ENCODE assay signal across 1 cellular context in the genomic region with DNA sequence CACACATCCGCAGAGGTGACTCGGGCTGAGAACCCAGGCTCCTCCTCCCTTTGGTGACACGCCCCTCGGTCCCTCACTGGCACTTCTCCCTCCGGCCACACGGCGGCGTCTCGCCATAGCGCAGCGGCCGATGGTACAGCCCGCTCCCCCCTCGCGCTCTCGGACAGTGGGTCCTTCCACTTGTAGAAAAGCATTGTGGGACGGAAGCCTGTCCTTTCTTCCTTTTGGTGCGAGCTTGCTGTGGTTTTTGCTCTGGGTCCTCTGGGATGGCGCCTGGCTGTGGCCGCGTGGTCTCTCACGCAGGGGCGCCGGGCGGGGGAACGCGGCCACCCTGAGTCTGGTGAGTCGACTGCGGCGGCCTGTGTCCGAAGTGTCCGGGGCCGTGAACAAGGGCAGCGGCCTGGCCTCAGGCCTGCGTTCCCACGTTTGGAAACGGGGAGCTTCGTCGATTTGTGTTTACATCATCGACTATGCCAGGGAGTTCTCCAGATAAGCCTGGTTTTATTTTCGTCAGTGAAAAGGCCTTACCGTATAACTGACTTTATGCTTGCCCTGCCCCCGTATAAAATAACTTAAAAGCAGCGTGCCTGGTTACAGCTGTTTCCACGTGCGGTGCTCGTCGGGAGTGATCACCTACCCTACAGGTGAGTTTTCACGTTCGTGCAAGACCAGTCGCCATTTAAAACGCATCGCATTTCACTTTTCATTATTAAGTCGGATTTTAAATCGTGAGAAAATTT.
TF ChIP-seq lines count a peak whose summit lies in the region.

No MANE protein-coding gene starts in this region.

TF ChIP-seq in HepG2, 621 proteins besides CTCF, POLR2A, EP300 and RAD21 (continued from another document and continues in another):
- TF ChIP-seq, protein P1, sequence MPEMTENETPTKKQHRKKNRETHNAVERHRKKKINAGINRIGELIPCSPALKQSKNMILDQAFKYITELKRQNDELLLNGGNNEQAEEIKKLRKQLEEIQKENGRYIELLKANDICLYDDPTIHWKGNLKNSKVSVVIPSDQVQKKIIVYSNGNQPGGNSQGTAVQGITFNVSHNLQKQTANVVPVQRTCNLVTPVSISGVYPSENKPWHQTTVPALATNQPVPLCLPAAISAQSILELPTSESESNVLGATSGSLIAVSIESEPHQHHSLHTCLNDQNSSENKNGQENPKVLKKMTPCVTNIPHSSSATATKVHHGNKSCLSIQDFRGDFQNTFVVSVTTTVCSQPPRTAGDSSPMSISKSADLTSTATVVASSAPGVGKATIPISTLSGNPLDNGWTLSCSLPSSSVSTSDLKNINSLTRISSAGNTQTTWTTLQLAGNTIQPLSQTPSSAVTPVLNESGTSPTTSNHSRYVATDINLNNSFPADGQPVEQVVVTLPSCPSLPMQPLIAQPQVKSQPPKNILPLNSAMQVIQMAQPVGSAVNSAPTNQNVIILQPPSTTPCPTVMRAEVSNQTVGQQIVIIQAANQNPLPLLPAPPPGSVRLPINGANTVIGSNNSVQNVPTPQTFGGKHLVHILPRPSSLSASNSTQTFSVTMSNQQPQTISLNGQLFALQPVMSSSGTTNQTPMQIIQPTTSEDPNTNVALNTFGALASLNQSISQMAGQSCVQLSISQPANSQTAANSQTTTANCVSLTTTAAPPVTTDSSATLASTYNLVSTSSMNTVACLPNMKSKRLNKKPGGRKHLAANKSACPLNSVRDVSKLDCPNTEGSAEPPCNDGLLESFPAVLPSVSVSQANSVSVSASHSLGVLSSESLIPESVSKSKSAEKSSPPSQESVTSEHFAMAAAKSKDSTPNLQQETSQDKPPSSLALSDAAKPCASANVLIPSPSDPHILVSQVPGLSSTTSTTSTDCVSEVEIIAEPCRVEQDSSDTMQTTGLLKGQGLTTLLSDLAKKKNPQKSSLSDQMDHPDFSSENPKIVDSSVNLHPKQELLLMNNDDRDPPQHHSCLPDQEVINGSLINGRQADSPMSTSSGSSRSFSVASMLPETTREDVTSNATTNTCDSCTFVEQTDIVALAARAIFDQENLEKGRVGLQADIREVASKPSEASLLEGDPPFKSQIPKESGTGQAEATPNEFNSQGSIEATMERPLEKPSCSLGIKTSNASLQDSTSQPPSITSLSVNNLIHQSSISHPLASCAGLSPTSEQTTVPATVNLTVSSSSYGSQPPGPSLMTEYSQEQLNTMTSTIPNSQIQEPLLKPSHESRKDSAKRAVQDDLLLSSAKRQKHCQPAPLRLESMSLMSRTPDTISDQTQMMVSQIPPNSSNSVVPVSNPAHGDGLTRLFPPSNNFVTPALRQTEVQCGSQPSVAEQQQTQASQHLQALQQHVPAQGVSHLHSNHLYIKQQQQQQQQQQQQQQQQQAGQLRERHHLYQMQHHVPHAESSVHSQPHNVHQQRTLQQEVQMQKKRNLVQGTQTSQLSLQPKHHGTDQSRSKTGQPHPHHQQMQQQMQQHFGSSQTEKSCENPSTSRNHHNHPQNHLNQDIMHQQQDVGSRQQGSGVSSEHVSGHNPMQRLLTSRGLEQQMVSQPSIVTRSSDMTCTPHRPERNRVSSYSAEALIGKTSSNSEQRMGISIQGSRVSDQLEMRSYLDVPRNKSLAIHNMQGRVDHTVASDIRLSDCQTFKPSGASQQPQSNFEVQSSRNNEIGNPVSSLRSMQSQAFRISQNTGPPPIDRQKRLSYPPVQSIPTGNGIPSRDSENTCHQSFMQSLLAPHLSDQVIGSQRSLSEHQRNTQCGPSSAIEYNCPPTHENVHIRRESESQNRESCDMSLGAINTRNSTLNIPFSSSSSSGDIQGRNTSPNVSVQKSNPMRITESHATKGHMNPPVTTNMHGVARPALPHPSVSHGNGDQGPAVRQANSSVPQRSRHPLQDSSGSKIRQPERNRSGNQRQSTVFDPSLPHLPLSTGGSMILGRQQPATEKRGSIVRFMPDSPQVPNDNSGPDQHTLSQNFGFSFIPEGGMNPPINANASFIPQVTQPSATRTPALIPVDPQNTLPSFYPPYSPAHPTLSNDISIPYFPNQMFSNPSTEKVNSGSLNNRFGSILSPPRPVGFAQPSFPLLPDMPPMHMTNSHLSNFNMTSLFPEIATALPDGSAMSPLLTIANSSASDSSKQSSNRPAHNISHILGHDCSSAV (CRISPR knock-in tag; IDR thresholded peaks at IDR 0.05; ENCODE audit: borderline replicate concordance), result 0 out of 2 replicates have a peak, but pooled peaks have one; percentile 17
- TF ChIP-seq SP140L (CRISPR knock-in tag; IDR thresholded peaks at IDR 0.05; ENCODE audit: borderline replicate concordance) (no peak), PHB2 (IDR thresholded peaks at IDR 0.05; ENCODE audit: partially characterized antibody) (no peak), ZNF235 (CRISPR knock-in tag; IDR thresholded peaks at IDR 0.05; ENCODE audit: borderline replicate concordance) (no peak), MATR3 (CRISPR knock-in tag; IDR thresholded peaks at IDR 0.05) (no peak), ATF7 (IDR thresholded peaks at IDR 0.05) (peak; percentile 91), ATF7 (CRISPR knock-in tag; IDR thresholded peaks at IDR 0.05) (peak; percentile 60; the same call in 1 of the 2 replicates), ZNF136 (CRISPR knock-in tag; IDR thresholded peaks at IDR 0.05; ENCODE audit: low read depth) (0 out of 2 replicates have a peak, but pooled peaks have one; percentile 73), HOXD1 (CRISPR knock-in tag; IDR thresholded peaks at IDR 0.05) (peak; percentile 81), SCMH1 (CRISPR knock-in tag; IDR thresholded peaks at IDR 0.05; ENCODE audit: borderline replicate concordance) (no peak), TCF7L2 (IDR thresholded peaks at IDR 0.05; ENCODE audit: low read depth, low read length) (no peak), RAD51 (IDR thresholded peaks at IDR 0.05; ENCODE audit: borderline replicate concordance) (no peak), ZNF251 (CRISPR knock-in tag; IDR thresholded peaks at IDR 0.05) (no peak), ZNF33B (CRISPR knock-in tag; IDR thresholded peaks at IDR 0.05) (peak; percentile 42), HNF4A (CRISPR knock-in tag; IDR thresholded peaks at IDR 0.05) (peak; percentile 56), ZNF34 (CRISPR knock-in tag; IDR thresholded peaks at IDR 0.05; ENCODE audit: borderline replicate concordance) (0 out of 2 replicates have a peak, but pooled peaks have one; percentile 26), ZNF44 (CRISPR knock-in tag; IDR thresholded peaks at IDR 0.05) (peak; percentile 12; the same call in 1 of the 2 replicates), ZNF720 (CRISPR knock-in tag; IDR thresholded peaks at IDR 0.05) (no peak), SNAI1 (CRISPR knock-in tag; IDR thresholded peaks at IDR 0.05; ENCODE audit: borderline replicate concordance) (no peak), ZFP36L1 (CRISPR knock-in tag; IDR thresholded peaks at IDR 0.05) (peak; percentile 90), ZNF724P (CRISPR knock-in tag; IDR thresholded peaks at IDR 0.05; ENCODE audit: borderline replicate concordance) (peak; percentile 88), PHF5A (CRISPR knock-in tag; IDR thresholded peaks at IDR 0.05; ENCODE audit: low read depth, unreplicated experiment) (peak; percentile 98), ZNF839 (CRISPR knock-in tag; IDR thresholded peaks at IDR 0.05; ENCODE audit: borderline replicate concordance) (no peak)
- TF ChIP-seq, protein P2, sequence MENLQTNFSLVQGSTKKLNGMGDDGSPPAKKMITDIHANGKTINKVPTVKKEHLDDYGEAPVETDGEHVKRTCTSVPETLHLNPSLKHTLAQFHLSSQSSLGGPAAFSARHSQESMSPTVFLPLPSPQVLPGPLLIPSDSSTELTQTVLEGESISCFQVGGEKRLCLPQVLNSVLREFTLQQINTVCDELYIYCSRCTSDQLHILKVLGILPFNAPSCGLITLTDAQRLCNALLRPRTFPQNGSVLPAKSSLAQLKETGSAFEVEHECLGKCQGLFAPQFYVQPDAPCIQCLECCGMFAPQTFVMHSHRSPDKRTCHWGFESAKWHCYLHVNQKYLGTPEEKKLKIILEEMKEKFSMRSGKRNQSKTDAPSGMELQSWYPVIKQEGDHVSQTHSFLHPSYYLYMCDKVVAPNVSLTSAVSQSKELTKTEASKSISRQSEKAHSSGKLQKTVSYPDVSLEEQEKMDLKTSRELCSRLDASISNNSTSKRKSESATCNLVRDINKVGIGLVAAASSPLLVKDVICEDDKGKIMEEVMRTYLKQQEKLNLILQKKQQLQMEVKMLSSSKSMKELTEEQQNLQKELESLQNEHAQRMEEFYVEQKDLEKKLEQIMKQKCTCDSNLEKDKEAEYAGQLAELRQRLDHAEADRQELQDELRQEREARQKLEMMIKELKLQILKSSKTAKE (CRISPR knock-in tag; IDR thresholded peaks at IDR 0.05; ENCODE audit: borderline replicate concordance), result no peak
- TF ChIP-seq, protein P3, sequence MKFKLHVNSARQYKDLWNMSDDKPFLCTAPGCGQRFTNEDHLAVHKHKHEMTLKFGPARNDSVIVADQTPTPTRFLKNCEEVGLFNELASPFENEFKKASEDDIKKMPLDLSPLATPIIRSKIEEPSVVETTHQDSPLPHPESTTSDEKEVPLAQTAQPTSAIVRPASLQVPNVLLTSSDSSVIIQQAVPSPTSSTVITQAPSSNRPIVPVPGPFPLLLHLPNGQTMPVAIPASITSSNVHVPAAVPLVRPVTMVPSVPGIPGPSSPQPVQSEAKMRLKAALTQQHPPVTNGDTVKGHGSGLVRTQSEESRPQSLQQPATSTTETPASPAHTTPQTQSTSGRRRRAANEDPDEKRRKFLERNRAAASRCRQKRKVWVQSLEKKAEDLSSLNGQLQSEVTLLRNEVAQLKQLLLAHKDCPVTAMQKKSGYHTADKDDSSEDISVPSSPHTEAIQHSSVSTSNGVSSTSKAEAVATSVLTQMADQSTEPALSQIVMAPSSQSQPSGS (CRISPR knock-in tag; IDR thresholded peaks at IDR 0.05), result peak; percentile 92; the same call in 1 of the 2 replicates
- TF ChIP-seq, protein P4, sequence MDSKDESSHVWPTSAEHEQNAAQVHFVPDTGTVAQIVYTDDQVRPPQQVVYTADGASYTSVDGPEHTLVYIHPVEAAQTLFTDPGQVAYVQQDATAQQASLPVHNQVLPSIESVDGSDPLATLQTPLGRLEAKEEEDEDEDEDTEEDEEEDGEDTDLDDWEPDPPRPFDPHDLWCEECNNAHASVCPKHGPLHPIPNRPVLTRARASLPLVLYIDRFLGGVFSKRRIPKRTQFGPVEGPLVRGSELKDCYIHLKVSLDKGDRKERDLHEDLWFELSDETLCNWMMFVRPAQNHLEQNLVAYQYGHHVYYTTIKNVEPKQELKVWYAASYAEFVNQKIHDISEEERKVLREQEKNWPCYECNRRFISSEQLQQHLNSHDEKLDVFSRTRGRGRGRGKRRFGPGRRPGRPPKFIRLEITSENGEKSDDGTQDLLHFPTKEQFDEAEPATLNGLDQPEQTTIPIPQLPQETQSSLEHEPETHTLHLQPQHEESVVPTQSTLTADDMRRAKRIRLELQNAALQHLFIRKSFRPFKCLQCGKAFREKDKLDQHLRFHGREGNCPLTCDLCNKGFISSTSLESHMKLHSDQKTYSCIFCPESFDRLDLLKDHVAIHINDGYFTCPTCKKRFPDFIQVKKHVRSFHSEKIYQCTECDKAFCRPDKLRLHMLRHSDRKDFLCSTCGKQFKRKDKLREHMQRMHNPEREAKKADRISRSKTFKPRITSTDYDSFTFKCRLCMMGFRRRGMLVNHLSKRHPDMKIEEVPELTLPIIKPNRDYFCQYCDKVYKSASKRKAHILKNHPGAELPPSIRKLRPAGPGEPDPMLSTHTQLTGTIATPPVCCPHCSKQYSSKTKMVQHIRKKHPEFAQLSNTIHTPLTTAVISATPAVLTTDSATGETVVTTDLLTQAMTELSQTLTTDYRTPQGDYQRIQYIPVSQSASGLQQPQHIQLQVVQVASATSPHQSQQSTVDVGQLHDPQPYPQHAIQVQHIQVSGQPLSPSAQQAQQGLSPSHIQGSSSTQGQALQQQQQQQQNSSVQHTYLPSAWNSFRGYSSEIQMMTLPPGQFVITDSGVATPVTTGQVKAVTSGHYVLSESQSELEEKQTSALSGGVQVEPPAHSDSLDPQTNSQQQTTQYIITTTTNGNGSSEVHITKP (CRISPR knock-in tag; IDR thresholded peaks at IDR 0.05; ENCODE audit: low read depth), result peak; percentile 100
- TF ChIP-seq, protein P5, sequence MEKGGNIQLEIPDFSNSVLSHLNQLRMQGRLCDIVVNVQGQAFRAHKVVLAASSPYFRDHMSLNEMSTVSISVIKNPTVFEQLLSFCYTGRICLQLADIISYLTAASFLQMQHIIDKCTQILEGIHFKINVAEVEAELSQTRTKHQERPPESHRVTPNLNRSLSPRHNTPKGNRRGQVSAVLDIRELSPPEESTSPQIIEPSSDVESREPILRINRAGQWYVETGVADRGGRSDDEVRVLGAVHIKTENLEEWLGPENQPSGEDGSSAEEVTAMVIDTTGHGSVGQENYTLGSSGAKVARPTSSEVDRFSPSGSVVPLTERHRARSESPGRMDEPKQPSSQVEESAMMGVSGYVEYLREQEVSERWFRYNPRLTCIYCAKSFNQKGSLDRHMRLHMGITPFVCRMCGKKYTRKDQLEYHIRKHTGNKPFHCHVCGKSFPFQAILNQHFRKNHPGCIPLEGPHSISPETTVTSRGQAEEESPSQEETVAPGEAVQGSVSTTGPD (CRISPR knock-in tag; IDR thresholded peaks at IDR 0.05), result no peak
- TF ChIP-seq, protein P6, sequence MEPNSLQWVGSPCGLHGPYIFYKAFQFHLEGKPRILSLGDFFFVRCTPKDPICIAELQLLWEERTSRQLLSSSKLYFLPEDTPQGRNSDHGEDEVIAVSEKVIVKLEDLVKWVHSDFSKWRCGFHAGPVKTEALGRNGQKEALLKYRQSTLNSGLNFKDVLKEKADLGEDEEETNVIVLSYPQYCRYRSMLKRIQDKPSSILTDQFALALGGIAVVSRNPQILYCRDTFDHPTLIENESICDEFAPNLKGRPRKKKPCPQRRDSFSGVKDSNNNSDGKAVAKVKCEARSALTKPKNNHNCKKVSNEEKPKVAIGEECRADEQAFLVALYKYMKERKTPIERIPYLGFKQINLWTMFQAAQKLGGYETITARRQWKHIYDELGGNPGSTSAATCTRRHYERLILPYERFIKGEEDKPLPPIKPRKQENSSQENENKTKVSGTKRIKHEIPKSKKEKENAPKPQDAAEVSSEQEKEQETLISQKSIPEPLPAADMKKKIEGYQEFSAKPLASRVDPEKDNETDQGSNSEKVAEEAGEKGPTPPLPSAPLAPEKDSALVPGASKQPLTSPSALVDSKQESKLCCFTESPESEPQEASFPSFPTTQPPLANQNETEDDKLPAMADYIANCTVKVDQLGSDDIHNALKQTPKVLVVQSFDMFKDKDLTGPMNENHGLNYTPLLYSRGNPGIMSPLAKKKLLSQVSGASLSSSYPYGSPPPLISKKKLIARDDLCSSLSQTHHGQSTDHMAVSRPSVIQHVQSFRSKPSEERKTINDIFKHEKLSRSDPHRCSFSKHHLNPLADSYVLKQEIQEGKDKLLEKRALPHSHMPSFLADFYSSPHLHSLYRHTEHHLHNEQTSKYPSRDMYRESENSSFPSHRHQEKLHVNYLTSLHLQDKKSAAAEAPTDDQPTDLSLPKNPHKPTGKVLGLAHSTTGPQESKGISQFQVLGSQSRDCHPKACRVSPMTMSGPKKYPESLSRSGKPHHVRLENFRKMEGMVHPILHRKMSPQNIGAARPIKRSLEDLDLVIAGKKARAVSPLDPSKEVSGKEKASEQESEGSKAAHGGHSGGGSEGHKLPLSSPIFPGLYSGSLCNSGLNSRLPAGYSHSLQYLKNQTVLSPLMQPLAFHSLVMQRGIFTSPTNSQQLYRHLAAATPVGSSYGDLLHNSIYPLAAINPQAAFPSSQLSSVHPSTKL (CRISPR knock-in tag; IDR thresholded peaks at IDR 0.05), result peak; percentile 73
- TF ChIP-seq, protein P7, sequence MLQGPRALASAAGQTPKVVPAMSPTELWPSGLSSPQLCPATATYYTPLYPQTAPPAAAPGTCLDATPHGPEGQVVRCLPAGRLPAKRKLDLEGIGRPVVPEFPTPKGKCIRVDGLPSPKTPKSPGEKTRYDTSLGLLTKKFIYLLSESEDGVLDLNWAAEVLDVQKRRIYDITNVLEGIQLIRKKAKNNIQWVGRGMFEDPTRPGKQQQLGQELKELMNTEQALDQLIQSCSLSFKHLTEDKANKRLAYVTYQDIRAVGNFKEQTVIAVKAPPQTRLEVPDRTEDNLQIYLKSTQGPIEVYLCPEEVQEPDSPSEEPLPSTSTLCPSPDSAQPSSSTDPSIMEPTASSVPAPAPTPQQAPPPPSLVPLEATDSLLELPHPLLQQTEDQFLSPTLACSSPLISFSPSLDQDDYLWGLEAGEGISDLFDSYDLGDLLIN (CRISPR knock-in tag; IDR thresholded peaks at IDR 0.05; ENCODE audit: borderline replicate concordance), result peak; percentile 97
